In the genomic region with DNA sequence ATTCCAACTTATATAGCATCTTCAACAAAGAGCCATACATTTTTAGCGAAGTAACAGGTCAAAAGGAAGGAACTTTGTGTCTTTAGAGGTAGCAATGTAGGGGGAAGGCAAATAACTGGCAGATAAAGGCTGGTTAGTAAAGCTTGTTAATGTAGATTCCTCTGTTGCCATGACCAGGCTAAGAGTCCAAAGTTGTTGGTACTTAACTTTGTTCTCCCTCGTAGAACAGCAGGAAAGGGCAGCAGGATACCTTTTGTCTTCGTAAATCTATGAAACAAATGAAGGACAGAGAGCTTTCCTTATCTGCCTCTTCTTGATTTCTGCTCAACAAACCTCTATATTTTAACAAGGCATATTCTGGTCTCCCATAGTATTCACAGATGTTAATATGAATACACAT, we compare ENCODE assay signal across 1 cellular context.
TF ChIP-seq lines count a peak whose summit lies in the region.

No MANE protein-coding gene starts in this region.

TF ChIP-seq in GM23338, 12 proteins besides CTCF, POLR2A, EP300 and RAD21 (continued from another document):
- TF ChIP-seq, protein P1, sequence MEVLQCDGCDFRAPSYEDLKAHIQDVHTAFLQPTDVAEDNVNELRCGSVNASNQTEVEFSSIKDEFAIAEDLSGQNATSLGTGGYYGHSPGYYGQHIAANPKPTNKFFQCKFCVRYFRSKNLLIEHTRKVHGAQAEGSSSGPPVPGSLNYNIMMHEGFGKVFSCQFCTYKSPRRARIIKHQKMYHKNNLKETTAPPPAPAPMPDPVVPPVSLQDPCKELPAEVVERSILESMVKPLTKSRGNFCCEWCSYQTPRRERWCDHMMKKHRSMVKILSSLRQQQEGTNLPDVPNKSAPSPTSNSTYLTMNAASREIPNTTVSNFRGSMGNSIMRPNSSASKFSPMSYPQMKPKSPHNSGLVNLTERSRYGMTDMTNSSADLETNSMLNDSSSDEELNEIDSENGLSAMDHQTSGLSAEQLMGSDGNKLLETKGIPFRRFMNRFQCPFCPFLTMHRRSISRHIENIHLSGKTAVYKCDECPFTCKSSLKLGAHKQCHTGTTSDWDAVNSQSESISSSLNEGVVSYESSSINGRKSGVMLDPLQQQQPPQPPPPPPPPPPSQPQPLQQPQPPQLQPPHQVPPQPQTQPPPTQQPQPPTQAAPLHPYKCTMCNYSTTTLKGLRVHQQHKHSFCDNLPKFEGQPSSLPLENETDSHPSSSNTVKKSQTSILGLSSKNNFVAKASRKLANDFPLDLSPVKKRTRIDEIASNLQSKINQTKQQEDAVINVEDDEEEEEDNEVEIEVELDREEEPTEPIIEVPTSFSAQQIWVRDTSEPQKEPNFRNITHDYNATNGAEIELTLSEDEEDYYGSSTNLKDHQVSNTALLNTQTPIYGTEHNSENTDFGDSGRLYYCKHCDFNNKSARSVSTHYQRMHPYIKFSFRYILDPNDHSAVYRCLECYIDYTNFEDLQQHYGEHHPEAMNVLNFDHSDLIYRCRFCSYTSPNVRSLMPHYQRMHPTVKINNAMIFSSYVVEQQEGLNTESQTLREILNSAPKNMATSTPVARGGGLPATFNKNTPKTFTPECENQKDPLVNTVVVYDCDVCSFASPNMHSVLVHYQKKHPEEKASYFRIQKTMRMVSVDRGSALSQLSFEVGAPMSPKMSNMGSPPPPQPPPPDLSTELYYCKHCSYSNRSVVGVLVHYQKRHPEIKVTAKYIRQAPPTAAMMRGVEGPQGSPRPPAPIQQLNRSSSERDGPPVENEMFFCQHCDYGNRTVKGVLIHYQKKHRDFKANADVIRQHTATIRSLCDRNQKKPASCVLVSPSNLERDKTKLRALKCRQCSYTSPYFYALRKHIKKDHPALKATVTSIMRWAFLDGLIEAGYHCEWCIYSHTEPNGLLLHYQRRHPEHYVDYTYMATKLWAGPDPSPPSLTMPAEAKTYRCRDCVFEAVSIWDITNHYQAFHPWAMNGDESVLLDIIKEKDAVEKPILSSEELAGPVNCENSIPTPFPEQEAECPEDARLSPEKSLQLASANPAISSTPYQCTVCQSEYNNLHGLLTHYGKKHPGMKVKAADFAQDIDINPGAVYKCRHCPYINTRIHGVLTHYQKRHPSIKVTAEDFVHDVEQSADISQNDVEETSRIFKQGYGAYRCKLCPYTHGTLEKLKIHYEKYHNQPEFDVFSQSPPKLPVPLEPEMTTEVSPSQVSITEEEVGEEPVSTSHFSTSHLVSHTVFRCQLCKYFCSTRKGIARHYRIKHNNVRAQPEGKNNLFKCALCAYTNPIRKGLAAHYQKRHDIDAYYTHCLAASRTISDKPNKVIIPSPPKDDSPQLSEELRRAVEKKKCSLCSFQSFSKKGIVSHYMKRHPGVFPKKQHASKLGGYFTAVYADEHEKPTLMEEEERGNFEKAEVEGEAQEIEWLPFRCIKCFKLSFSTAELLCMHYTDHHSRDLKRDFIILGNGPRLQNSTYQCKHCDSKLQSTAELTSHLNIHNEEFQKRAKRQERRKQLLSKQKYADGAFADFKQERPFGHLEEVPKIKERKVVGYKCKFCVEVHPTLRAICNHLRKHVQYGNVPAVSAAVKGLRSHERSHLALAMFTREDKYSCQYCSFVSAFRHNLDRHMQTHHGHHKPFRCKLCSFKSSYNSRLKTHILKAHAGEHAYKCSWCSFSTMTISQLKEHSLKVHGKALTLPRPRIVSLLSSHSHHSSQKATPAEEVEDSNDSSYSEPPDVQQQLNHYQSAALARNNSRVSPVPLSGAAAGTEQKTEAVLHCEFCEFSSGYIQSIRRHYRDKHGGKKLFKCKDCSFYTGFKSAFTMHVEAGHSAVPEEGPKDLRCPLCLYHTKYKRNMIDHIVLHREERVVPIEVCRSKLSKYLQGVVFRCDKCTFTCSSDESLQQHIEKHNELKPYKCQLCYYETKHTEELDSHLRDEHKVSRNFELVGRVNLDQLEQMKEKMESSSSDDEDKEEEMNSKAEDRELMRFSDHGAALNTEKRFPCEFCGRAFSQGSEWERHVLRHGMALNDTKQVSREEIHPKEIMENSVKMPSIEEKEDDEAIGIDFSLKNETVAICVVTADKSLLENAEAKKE (CRISPR knock-in tag; IDR thresholded peaks at IDR 0.05), result no peak
- TF ChIP-seq CREB1 (CRISPR knock-in tag; IDR thresholded peaks at IDR 0.05; ENCODE audit: low read depth) (no peak), STAT1 (IDR thresholded peaks at IDR 0.05; ENCODE audit: unreplicated experiment) (no peak), ZNF331 (CRISPR knock-in tag; IDR thresholded peaks at IDR 0.05; ENCODE audit: low read depth) (no peak), JUNB (IDR thresholded peaks at IDR 0.05; ENCODE audit: unreplicated experiment) (no peak), EZH2phosphoT487 (IDR thresholded peaks at IDR 0.05; ENCODE audit: unreplicated experiment) (no peak)
- TF ChIP-seq, protein P2, sequence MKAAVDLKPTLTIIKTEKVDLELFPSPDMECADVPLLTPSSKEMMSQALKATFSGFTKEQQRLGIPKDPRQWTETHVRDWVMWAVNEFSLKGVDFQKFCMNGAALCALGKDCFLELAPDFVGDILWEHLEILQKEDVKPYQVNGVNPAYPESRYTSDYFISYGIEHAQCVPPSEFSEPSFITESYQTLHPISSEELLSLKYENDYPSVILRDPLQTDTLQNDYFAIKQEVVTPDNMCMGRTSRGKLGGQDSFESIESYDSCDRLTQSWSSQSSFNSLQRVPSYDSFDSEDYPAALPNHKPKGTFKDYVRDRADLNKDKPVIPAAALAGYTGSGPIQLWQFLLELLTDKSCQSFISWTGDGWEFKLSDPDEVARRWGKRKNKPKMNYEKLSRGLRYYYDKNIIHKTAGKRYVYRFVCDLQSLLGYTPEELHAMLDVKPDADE (IDR thresholded peaks at IDR 0.05), result no peak
- TF ChIP-seq, protein P3, sequence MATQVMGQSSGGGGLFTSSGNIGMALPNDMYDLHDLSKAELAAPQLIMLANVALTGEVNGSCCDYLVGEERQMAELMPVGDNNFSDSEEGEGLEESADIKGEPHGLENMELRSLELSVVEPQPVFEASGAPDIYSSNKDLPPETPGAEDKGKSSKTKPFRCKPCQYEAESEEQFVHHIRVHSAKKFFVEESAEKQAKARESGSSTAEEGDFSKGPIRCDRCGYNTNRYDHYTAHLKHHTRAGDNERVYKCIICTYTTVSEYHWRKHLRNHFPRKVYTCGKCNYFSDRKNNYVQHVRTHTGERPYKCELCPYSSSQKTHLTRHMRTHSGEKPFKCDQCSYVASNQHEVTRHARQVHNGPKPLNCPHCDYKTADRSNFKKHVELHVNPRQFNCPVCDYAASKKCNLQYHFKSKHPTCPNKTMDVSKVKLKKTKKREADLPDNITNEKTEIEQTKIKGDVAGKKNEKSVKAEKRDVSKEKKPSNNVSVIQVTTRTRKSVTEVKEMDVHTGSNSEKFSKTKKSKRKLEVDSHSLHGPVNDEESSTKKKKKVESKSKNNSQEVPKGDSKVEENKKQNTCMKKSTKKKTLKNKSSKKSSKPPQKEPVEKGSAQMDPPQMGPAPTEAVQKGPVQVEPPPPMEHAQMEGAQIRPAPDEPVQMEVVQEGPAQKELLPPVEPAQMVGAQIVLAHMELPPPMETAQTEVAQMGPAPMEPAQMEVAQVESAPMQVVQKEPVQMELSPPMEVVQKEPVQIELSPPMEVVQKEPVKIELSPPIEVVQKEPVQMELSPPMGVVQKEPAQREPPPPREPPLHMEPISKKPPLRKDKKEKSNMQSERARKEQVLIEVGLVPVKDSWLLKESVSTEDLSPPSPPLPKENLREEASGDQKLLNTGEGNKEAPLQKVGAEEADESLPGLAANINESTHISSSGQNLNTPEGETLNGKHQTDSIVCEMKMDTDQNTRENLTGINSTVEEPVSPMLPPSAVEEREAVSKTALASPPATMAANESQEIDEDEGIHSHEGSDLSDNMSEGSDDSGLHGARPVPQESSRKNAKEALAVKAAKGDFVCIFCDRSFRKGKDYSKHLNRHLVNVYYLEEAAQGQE (IDR thresholded peaks at IDR 0.05; ENCODE audit: unreplicated experiment), result no peak
